Comparison of ENCODE assay signal across 27 cellular contexts in the genomic region with DNA sequence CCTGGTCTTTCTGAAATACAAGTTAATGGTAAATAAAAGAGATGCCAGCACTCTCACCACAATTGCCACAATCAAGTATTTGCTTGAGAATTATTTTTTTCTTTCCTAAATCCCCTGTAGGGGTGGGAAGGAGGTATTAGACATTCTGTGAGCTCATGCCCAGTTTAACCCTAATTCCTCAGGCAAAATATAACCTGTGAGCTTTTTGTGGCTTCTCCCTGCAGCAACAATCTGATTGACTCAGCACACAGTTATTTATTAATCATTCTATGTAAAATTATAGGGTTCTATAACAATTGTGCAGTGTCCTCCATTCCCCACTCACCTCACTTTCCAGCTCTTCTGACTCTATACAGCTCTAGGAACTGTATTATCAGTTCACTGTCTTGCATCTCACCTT.
A peak's percentile ranks its signal among the peaks of the same experiment; 100 is the strongest.
DNase-seq lines count a peak whose midpoint lies in the region; ATAC-seq, FAIRE-seq and TF ChIP-seq lines count a peak whose summit lies in the region.
"Had no signal": no experiment of that assay in that cellular context is flagged by ENCODE, and none has a peak within 500 bp of the region (broad histone marks: within the 10 kb centered on the region; RNA-seq: fewer than 3 reads in every experiment).

No MANE protein-coding gene starts in this region.

- TF ChIP-seq POLR2A in IMR-90 (IDR thresholded peaks at IDR 0.05; ENCODE audit: low read depth, low read length), result no peak
- no peak for TF ChIP-seq POLR2A in tibial nerve (IDR thresholded peaks at IDR 0.05)

- H3K4ac ChIP-seq in IMR-90 (ENCODE audit: low read depth, low read length), result no peak overlapping the region

- H3K9me1 ChIP-seq in IMR-90 (ENCODE audit: insufficient read depth, low read length) (peaks cover 4% of the 10 kb centered on the region; the same call in 1 of the 2 replicates), keratinocyte (ENCODE audit: control insufficient read depth, extremely low read depth, insufficient read depth, low read length) (peaks cover 2% of the 10 kb centered on the region)

- H3K9ac ChIP-seq in IMR-90 (ENCODE audit: low read depth, low read length) (no peak overlapping the region), astrocyte (ENCODE audit: low read length) (no peak overlapping the region), keratinocyte (ENCODE audit: control insufficient read depth, extremely low read depth, insufficient read depth, low read length) (no peak overlapping the region)

- H3K27me3 Mint-ChIP-seq in astrocyte (ENCODE audit: low read depth, unreplicated experiment), result no peaks in the 10 kb centered on the region
- H3K27me3 Mint-ChIP-seq in activated CD8-positive, alpha-beta T cell treated with anti-CD3 and anti-CD28 coated beads, Interleukin-2, amount 10 ng/mL, durations not matched to agents 7 days and 5 days (ENCODE audit: low read depth), result no peaks in the 10 kb centered on the region
- H3K27me3 Mint-ChIP-seq: activated CD8-positive, alpha-beta memory T cell treated with anti-CD3 and anti-CD28 coated beads, Interleukin-2, amount 10 ng/mL, durations not matched to agents 7 days and 5 days had no signal

- H3K79me2 ChIP-seq in astrocyte (ENCODE audit: insufficient read depth, low read length), result peaks cover 20% of the 10 kb centered on the region
- H3K79me2 ChIP-seq in keratinocyte (ENCODE audit: control insufficient read depth, insufficient read depth, low read length), result peaks cover 3% of the 10 kb centered on the region

- H3K4me2 ChIP-seq in IMR-90 (ENCODE audit: low read depth, low read length) (no peak overlapping the region; the same call in 1 of the 2 replicates), astrocyte (ENCODE audit: low read length) (no peak overlapping the region), keratinocyte (ENCODE audit: control insufficient read depth, extremely low read depth, insufficient read depth, low read depth, low read length) (peak overlapping the region; percentile 45)

- peaks cover 3 to 20% of the 10 kb centered on the region in 2 experiments for H3K79me1 ChIP-seq in IMR-90 (ENCODE audit: low read depth in 1 of 2, low read length in 2 of 2)

- H2BK15ac ChIP-seq in IMR-90 (ENCODE audit: low read depth, low read length), result no peak overlapping the region

- no peaks in the 10 kb centered on the region for H3K9me3 Mint-ChIP-seq in astrocyte (ENCODE audit: unreplicated experiment)
- no peaks in the 10 kb centered on the region for H3K9me3 Mint-ChIP-seq in activated CD8-positive, alpha-beta T cell treated with anti-CD3 and anti-CD28 coated beads, Interleukin-2, amount 10 ng/mL, durations not matched to agents 7 days and 5 days (ENCODE audit: insufficient read depth)
- H3K9me3 Mint-ChIP-seq: activated naive CD4-positive, alpha-beta T cell treated with anti-CD3 and anti-CD28 coated beads, Interleukin-2, amount 50 U/mL, for 72 hours; activated T-helper 1 cell treated with anti-CD3 and anti-CD28 coated beads, Interleukin-12 subunit alpha, Interleukin-12 subunit beta, Interleukin-2, Interleukin-4 antibody, amounts not matched to agents 30 ng/mL and 10 ng/mL and 1 ng/mL, durations not matched to agents 14 hours and 24 hours and 36 hours; naive thymus-derived CD4-positive, alpha-beta T cell had no signal

- dilution Hi-C loops in IMR-90 (cut with HindIII; ENCODE audit: low sequenced_read_pairs, unreplicated experiment) (no loop called here), keratinocyte (cut with MboI; ENCODE audit: extremely low pct_ligation_motif_present, low sequenced_read_pairs) (no loop called here)

- H2BK120ac ChIP-seq in IMR-90 (ENCODE audit: low read depth, low read length), result no peak overlapping the region

- no peak overlapping the region for H2AK5ac ChIP-seq in IMR-90 (ENCODE audit: low read depth, low read length)

- in situ Hi-C loops in IMR-90 (cut with MboI; ENCODE audit: low sequenced_read_pairs), result no loop called here

- H3K9me3 ChIP-seq in IMR-90 (ENCODE audit: control insufficient read depth, insufficient read depth, low read length) (no peaks in the 10 kb centered on the region), astrocyte (ENCODE audit: insufficient read depth, low read depth, low read length) (no peaks in the 10 kb centered on the region), keratinocyte (ENCODE audit: control insufficient read depth, low read depth, low read length) (no peaks in the 10 kb centered on the region), tibial nerve (no peaks in the 10 kb centered on the region)
- H3K9me3 ChIP-seq: esophagus squamous epithelium, sigmoid colon, upper lobe of right lung had no signal

- intact Hi-C loops in IMR-90 (cut with micrococcal nuclease), result no loop called here

- H2AFZ ChIP-seq in IMR-90 (replicated peaks; ENCODE audit: low read length, poor library complexity) (no peak overlapping the region), astrocyte (ENCODE audit: low read depth, low read length) (no peak overlapping the region), keratinocyte (ENCODE audit: control insufficient read depth, low read length) (no peak overlapping the region)

- H3K4me1 ChIP-seq in IMR-90 (ENCODE audit: control insufficient read depth, insufficient read depth, low read length) (peaks cover 7% of the 10 kb centered on the region), astrocyte (ENCODE audit: insufficient read depth, low read length) (no peaks in the 10 kb centered on the region), keratinocyte (ENCODE audit: control insufficient read depth, extremely low read depth, insufficient read depth, low read length) (peaks cover 21% of the 10 kb centered on the region), tibial nerve (peaks cover 0 to 27% (median 6%) of the 10 kb centered on the region in 4 donors)

- H3K4me3 Mint-ChIP-seq in astrocyte (ENCODE audit: unreplicated experiment), result no peak overlapping the region
- H3K4me3 Mint-ChIP-seq in activated CD8-positive, alpha-beta T cell treated with anti-CD3 and anti-CD28 coated beads, Interleukin-2, amount 10 ng/mL, durations not matched to agents 7 days and 5 days, result no peak overlapping the region
- H3K4me3 Mint-ChIP-seq: activated CD8-positive, alpha-beta memory T cell treated with anti-CD3 and anti-CD28 coated beads, Interleukin-2, amount 10 ng/mL, durations not matched to agents 7 days and 5 days; activated T-helper 1 cell treated with anti-CD3 and anti-CD28 coated beads, Interleukin-12 subunit alpha, Interleukin-12 subunit beta, Interleukin-2, Interleukin-4 antibody, amounts not matched to agents 30 ng/mL and 10 ng/mL and 1 ng/mL, durations not matched to agents 14 hours and 24 hours and 36 hours; naive thymus-derived CD4-positive, alpha-beta T cell had no signal

- BruUV-seq in IMR-90 (replicated peaks; lab: Mats Ljungman, UMichigan), result no TSS peak

- H3K27me3 ChIP-seq in IMR-90 (ENCODE audit: control insufficient read depth, insufficient read depth, low read length) (no peaks in the 10 kb centered on the region), astrocyte (ENCODE audit: insufficient read depth, low read length) (no peaks in the 10 kb centered on the region), keratinocyte (ENCODE audit: control insufficient read depth, extremely low read depth, insufficient read depth, low read length) (no peaks in the 10 kb centered on the region), tibial nerve (no peaks in the 10 kb centered on the region)
- H3K27me3 ChIP-seq: esophagus squamous epithelium, sigmoid colon, upper lobe of right lung had no signal

- CTCF ChIA-PET in IMR-90 (lab: Yijun Ruan, JAX), result no interaction called here
- CTCF ChIA-PET in activated CD8-positive, alpha-beta T cell treated with anti-CD3 and anti-CD28 coated beads, Interleukin-2, amount 10 ng/mL, durations not matched to agents 7 days and 5 days (lab: Charles Lee), result no interaction called here

- peaks cover 2% of the 10 kb centered on the region for H3K36me3 Mint-ChIP-seq in astrocyte (ENCODE audit: low read depth, unreplicated experiment)
- no peaks in the 10 kb centered on the region for H3K36me3 Mint-ChIP-seq in activated CD8-positive, alpha-beta T cell treated with anti-CD3 and anti-CD28 coated beads, Interleukin-2, amount 10 ng/mL, durations not matched to agents 7 days and 5 days (ENCODE audit: low read depth)
- H3K36me3 Mint-ChIP-seq: activated CD8-positive, alpha-beta memory T cell treated with anti-CD3 and anti-CD28 coated beads, Interleukin-2, amount 10 ng/mL, durations not matched to agents 7 days and 5 days; activated naive CD4-positive, alpha-beta T cell treated with anti-CD3 and anti-CD28 coated beads, Interleukin-2, amount 50 U/mL, for 72 hours; naive thymus-derived CD4-positive, alpha-beta T cell had no signal

- no peak overlapping the region for H3K18ac ChIP-seq in IMR-90 (ENCODE audit: low read depth, low read length)

- POLR2A ChIA-PET in IMR-90 (lab: Charles Lee; ENCODE audit: unreplicated experiment), result no interaction called here
- POLR2A ChIA-PET in activated CD8-positive, alpha-beta T cell treated with anti-CD3 and anti-CD28 coated beads, Interleukin-2, amount 10 ng/mL, durations not matched to agents 7 days and 5 days (lab: Charles Lee), result no interaction called here

- no peak overlapping the region for H4K5ac ChIP-seq in IMR-90 (ENCODE audit: low read depth, low read length)

- H3K27ac ChIP-seq in IMR-90 (ENCODE audit: insufficient read depth, low read length) (no peak overlapping the region), astrocyte (ENCODE audit: low read depth, low read length) (no peak overlapping the region), keratinocyte (ENCODE audit: control insufficient read depth, insufficient read depth, low read length) (peak overlapping the region; percentile 36), tibial nerve (no peak overlapping the region)
- H3K27ac ChIP-seq: esophagus squamous epithelium, upper lobe of right lung had no signal

- peaks cover 9% of the 10 kb centered on the region; the same call in 1 of the 2 replicates for H4K20me1 ChIP-seq in IMR-90 (ENCODE audit: insufficient read depth, low read length)
- peaks cover 4% of the 10 kb centered on the region for H4K20me1 ChIP-seq in astrocyte (ENCODE audit: insufficient read depth, low read length)
- no peaks in the 10 kb centered on the region for H4K20me1 ChIP-seq in keratinocyte (ENCODE audit: control insufficient read depth, extremely low read depth, insufficient read depth, low read length)

- no peak overlapping the region for H3K56ac ChIP-seq in IMR-90 (ENCODE audit: extremely low read depth, insufficient read depth, low read length)

- peaks cover 1% of the 10 kb centered on the region; the same call in 1 of the 2 replicates for H3K36me3 ChIP-seq in IMR-90 (ENCODE audit: control insufficient read depth, insufficient read depth, low read length)
- H3K36me3 ChIP-seq in astrocyte (ENCODE audit: insufficient read depth, low read length), result no peaks in the 10 kb centered on the region
- no peaks in the 10 kb centered on the region for H3K36me3 ChIP-seq in keratinocyte (ENCODE audit: control insufficient read depth in 2 of 2, extremely low read depth in 1 of 2, insufficient read depth in 2 of 2, low read length in 2 of 2)
- H3K36me3 ChIP-seq in tibial nerve, result peaks cover 0 to 8% (median 0%) of the 10 kb centered on the region in 3 donors
- H3K36me3 ChIP-seq: esophagus squamous epithelium, sigmoid colon, upper lobe of right lung had no signal

- ATAC-seq in IMR-90 (ENCODE audit: low read depth), result peak; percentile 48; the same call in 1 of the 2 replicates
- no peak for ATAC-seq in HG02798 (IDR thresholded peaks at IDR 0.05; ENCODE audit: poor library complexity, unreplicated experiment)
- no peak for ATAC-seq in activated CD8-positive, alpha-beta T cell treated with anti-CD3 and anti-CD28 coated beads, Interleukin-2, amount 10 ng/mL, durations not matched to agents 7 days and 5 days
- ATAC-seq: activated CD8-positive, alpha-beta memory T cell treated with anti-CD3 and anti-CD28 coated beads, Interleukin-2, amount 10 ng/mL, durations not matched to agents 7 days and 5 days; activated naive CD4-positive, alpha-beta T cell treated with anti-CD3 and anti-CD28 coated beads, Interleukin-2, amount 50 U/mL, for 72 hours; K562; left cardiac atrium; naive thymus-derived CD4-positive, alpha-beta T cell; upper lobe of right lung had no signal

- H3K4me3 ChIP-seq in AG10803 (ENCODE audit: low read length) (no peak overlapping the region), IMR-90 (ENCODE audit: insufficient read depth, low read depth, low read length) (no peak overlapping the region), astrocyte (ENCODE audit: insufficient read depth, low read depth, low read length) (no peak overlapping the region), keratinocyte (ENCODE audit: control insufficient read depth in 2 of 3, extremely low read depth in 1 of 3, insufficient read depth in 2 of 3, low read depth in 1 of 3, low read length in 3 of 3) (no peak overlapping the region), tibial nerve (no peak overlapping the region)
- H3K4me3 ChIP-seq: esophagus squamous epithelium, K562, sigmoid colon, upper lobe of right lung had no signal

- H4K8ac ChIP-seq in IMR-90 (ENCODE audit: low read depth in 2 of 2, low read length in 2 of 2), result no peak overlapping the region

- peaks cover 5% of the 10 kb centered on the region for H3K4me1 Mint-ChIP-seq in astrocyte (ENCODE audit: low read depth, unreplicated experiment)
- no peaks in the 10 kb centered on the region for H3K4me1 Mint-ChIP-seq in activated CD8-positive, alpha-beta T cell treated with anti-CD3 and anti-CD28 coated beads, Interleukin-2, amount 10 ng/mL, durations not matched to agents 7 days and 5 days (ENCODE audit: low read depth)
- H3K4me1 Mint-ChIP-seq: activated CD8-positive, alpha-beta memory T cell treated with anti-CD3 and anti-CD28 coated beads, Interleukin-2, amount 10 ng/mL, durations not matched to agents 7 days and 5 days; naive thymus-derived CD4-positive, alpha-beta T cell had no signal

- no peak overlapping the region for H2BK20ac ChIP-seq in IMR-90 (ENCODE audit: low read depth, low read length)

- TF ChIP-seq EP300 in tibial nerve (IDR thresholded peaks at IDR 0.05), result no peak

- no peak for TF ChIP-seq RAD21 in IMR-90 (IDR thresholded peaks at IDR 0.05; ENCODE audit: low read length)

- DNase-seq in AG10803 (ENCODE audit: low read depth), result peak; percentile 23
- peak; percentile 57 for DNase-seq in IMR-90
- peak; percentile 53 for DNase-seq in astrocyte (ENCODE audit: low read depth)
- peak; percentile 52 for DNase-seq in keratinocyte (ENCODE audit: low read depth, low spot score)
- DNase-seq in tibial nerve (ENCODE audit: low spot score in 2 of 2), result no peak
- no peak for DNase-seq in activated CD8-positive, alpha-beta T cell treated with anti-CD3 and anti-CD28 coated beads, Interleukin-2, amount 10 ng/mL, durations not matched to agents 7 days and 5 days
- DNase-seq in NCI-H2107 (lab: John Stamatoyannopoulos, UW), result no peak
- DNase-seq: activated CD4-positive, alpha-beta T cell treated with anti-CD3 and anti-CD28 coated beads for 48 hours; activated CD8-positive, alpha-beta memory T cell treated with anti-CD3 and anti-CD28 coated beads, Interleukin-2, amount 10 ng/mL, durations not matched to agents 7 days and 5 days; C1 segment of cervical spinal cord; effector CD8-positive, alpha-beta T cell; esophagus squamous epithelium; left cardiac atrium; mesenchymal stem cell; naive thymus-derived CD4-positive, alpha-beta T cell; NCI-H1694 treated with DMSO at 0.1 percent for 48 hours; NCI-H748 treated with DMSO at 0.1 percent for 48 hours; SHP77 treated with DMSO at 0.1 percent for 48 hours; sigmoid colon; T-helper 1 cell; upper lobe of right lung had no signal

- no peak for FAIRE-seq in astrocyte (lab: Jason Lieb, UNC)
- FAIRE-seq in keratinocyte (lab: Jason Lieb, UNC), result peak; percentile 89
- FAIRE-seq: GM18507, H1, K562 had no signal

- TF ChIP-seq CTCF in AG10803 (conservative IDR thresholded peaks at IDR 0.05; ENCODE audit: low read length), result no peak
- no peak for TF ChIP-seq CTCF in IMR-90 (conservative IDR thresholded peaks at IDR 0.05; ENCODE audit: low read depth, low read length)
- TF ChIP-seq CTCF in astrocyte (IDR thresholded peaks at IDR 0.05; ENCODE audit: insufficient read depth, low read depth, low read length), result no peak
- no peak for TF ChIP-seq CTCF in keratinocyte (optimal IDR thresholded peaks at IDR 0.05 in 1 of 3, IDR thresholded peaks at IDR 0.05 in 1 of 3, conservative IDR thresholded peaks at IDR 0.05 in 1 of 3; ENCODE audit: extremely low read depth in 1 of 3, insufficient read depth in 2 of 3, low read length in 3 of 3)
- TF ChIP-seq CTCF in tibial nerve (IDR thresholded peaks at IDR 0.05), result no peak

- no peak overlapping the region for H2AK9ac ChIP-seq in IMR-90 (replicated peaks; ENCODE audit: low read depth, low read length, poor library complexity)

- H2BK5ac ChIP-seq in IMR-90 (ENCODE audit: low read depth, low read length, poor library complexity, severe bottlenecking), result no peak overlapping the region

- H3K14ac ChIP-seq in IMR-90 (replicated peaks; ENCODE audit: low read depth, low read length), result no peak overlapping the region

- H3K27ac Mint-ChIP-seq in astrocyte (ENCODE audit: unreplicated experiment), result no peak overlapping the region
- no peak overlapping the region for H3K27ac Mint-ChIP-seq in activated CD8-positive, alpha-beta T cell treated with anti-CD3 and anti-CD28 coated beads, Interleukin-2, amount 10 ng/mL, durations not matched to agents 7 days and 5 days
- H3K27ac Mint-ChIP-seq: activated CD8-positive, alpha-beta memory T cell treated with anti-CD3 and anti-CD28 coated beads, Interleukin-2, amount 10 ng/mL, durations not matched to agents 7 days and 5 days; activated naive CD4-positive, alpha-beta T cell treated with anti-CD3 and anti-CD28 coated beads, Interleukin-2, amount 50 U/mL, for 72 hours; activated T-helper 1 cell treated with anti-CD3 and anti-CD28 coated beads, Interleukin-12 subunit alpha, Interleukin-12 subunit beta, Interleukin-2, Interleukin-4 antibody, amounts not matched to agents 30 ng/mL and 10 ng/mL and 1 ng/mL, durations not matched to agents 14 hours and 24 hours and 36 hours; naive thymus-derived CD4-positive, alpha-beta T cell had no signal

- no peak overlapping the region for H4K91ac ChIP-seq in IMR-90 (ENCODE audit: insufficient read depth, low read depth, low read length)

- H3K23ac ChIP-seq in IMR-90 (ENCODE audit: low read depth, low read length), result no peak overlapping the region

Comparison
In these comparisons a context has a peak if more than half of its experiments do, and no peak if none do; other contexts are left out.
1. DNase-seq: peak in AG10803 (single experiment), IMR-90 (single experiment), astrocyte (single experiment) and keratinocyte (single experiment); none in tibial nerve (0 of 2), activated CD8-positive, alpha-beta T cell treated with anti-CD3 and anti-CD28 coated beads, Interleukin-2, amount 10 ng/mL, durations not matched to agents 7 days and 5 days (single experiment) and NCI-H2107 (single experiment).